ENCODE assay signal across 8 cellular contexts in genomic region chr17:43211123-43211479, GRCh38. TPM values are rescaled to one million over a fixed set of nuclear protein-coding genes. Genes with fewer than 3 reads are reported as not detected.
A peak's percentile ranks its signal among the peaks of the same experiment; 100 is the strongest.
DNase-seq lines count a peak whose midpoint lies in the region; ATAC-seq and TF ChIP-seq lines count a peak whose summit lies in the region.

No MANE protein-coding gene starts in this region.

- H4K8ac ChIP-seq in trophoblast cell (ENCODE audit: low read depth, low read length) = peak overlapping the region; percentile 51

- H3K4me2 ChIP-seq in trophoblast cell (ENCODE audit: low read length) = peak overlapping the region; percentile 83

- H2AK5ac ChIP-seq in trophoblast cell (ENCODE audit: low read length) = no peak overlapping the region

- H2BK12ac ChIP-seq in trophoblast cell (ENCODE audit: low read length) = no peak overlapping the region

- H3K27ac ChIP-seq in epithelial cell of prostate (peak overlapping the region; percentile 73), trophoblast cell (ENCODE audit: low read depth, low read length) (no peak overlapping the region)

- H3K23ac ChIP-seq in trophoblast cell (ENCODE audit: low read length) = no peak overlapping the region

- TF ChIP-seq CTCF in GM20000 (IDR thresholded peaks at IDR 0.05; ENCODE audit: extremely low read depth, missing control alignments) = no peak

- no CpG with 5 or more reads among the region's 2 CpGs for WGBS in trophoblast cell (ENCODE audit: extremely low coverage, insufficient coverage, insufficient read length)

- peaks cover 11% of the 10 kb centered on the region for H3K4me1 ChIP-seq in ES-I3 (ENCODE audit: insufficient read depth, low read length)
- peaks cover 4% of the 10 kb centered on the region in 2 experiments for H3K4me1 ChIP-seq in trophoblast cell (ENCODE audit: control insufficient read depth in 1 of 2, insufficient read depth in 2 of 2, low read length in 2 of 2)

- H3K79me1 ChIP-seq in trophoblast cell (ENCODE audit: low read length) = peaks cover 5% of the 10 kb centered on the region

- H2BK5ac ChIP-seq in trophoblast cell (ENCODE audit: low read depth, low read length, poor library complexity) = no peak overlapping the region

- H3K18ac ChIP-seq in trophoblast cell (ENCODE audit: low read length) = no peak overlapping the region

- H2BK120ac ChIP-seq in trophoblast cell (ENCODE audit: insufficient read depth, low read length, poor library complexity) = no peak overlapping the region

- DNase-seq in RPMI8226 (peak; percentile 34), epithelial cell of prostate (ENCODE audit: low read depth, low spot score) (no peak), trophoblast cell (peak in 1 of 2 donors; percentile 10), NCI-H1930 (lab: John Stamatoyannopoulos, UW) (no peak), SW480 (ENCODE audit: low spot score) (no peak), GM20000 (ENCODE audit: low spot score) (no peak)

- H4K91ac ChIP-seq in trophoblast cell (ENCODE audit: low read depth, low read length) = peak overlapping the region; percentile 39

- no peak overlapping the region for H3K14ac ChIP-seq in trophoblast cell (ENCODE audit: low read length)

- H3K9me3 ChIP-seq in ES-I3 (ENCODE audit: control insufficient read depth, insufficient read depth, low read length) = no peaks in the 10 kb centered on the region
- H3K9me3 ChIP-seq in trophoblast cell (ENCODE audit: insufficient read depth, low read depth, low read length) = no peaks in the 10 kb centered on the region

- H3K4me3 ChIP-seq in trophoblast cell (ENCODE audit: low read depth, low read length) = no peak overlapping the region

- no peak overlapping the region for H3K4ac ChIP-seq in trophoblast cell (ENCODE audit: low read depth, low read length)

- no peak for ATAC-seq in GM21825 (IDR thresholded peaks at IDR 0.05; ENCODE audit: unreplicated experiment)

- no peaks in the 10 kb centered on the region for H3K79me2 ChIP-seq in trophoblast cell (ENCODE audit: control insufficient read depth, insufficient read depth, low read length, poor library complexity)

- H3K36me3 ChIP-seq in ES-I3 (ENCODE audit: insufficient read depth, low read length) (peaks cover 2% of the 10 kb centered on the region; the same call in 1 of the 2 replicates), trophoblast cell (ENCODE audit: control insufficient read depth in 1 of 2, insufficient read depth in 2 of 2, low read length in 2 of 2) (peaks cover 7 to 13% of the 10 kb centered on the region in 2 experiments)

- no peak overlapping the region for H4K12ac ChIP-seq in trophoblast cell (ENCODE audit: low read depth, low read length)

- H3K9ac ChIP-seq in ES-I3 (ENCODE audit: low read depth, low read length) (peak overlapping the region; percentile 96), trophoblast cell (ENCODE audit: low read length) (no peak overlapping the region)

- no peak overlapping the region for H2AFZ ChIP-seq in trophoblast cell (ENCODE audit: insufficient read depth, low read length, poor library complexity)

- H3K27me3 ChIP-seq in trophoblast cell (ENCODE audit: insufficient read depth, low read length) = no peaks in the 10 kb centered on the region

RNA-seq across cellular contexts. Expression of gene TMEM106A, which starts 0.6 kb away (rescaled TPM):
- polyA plus RNA-seq in trophoblast cell (2013) = 3.1 and 3.5 TPM in 2 replicates

RNA-seq across cellular contexts. Expression of gene CCDC200, which starts 17.3 kb away (rescaled TPM):
- not detected in 2 replicates for polyA plus RNA-seq in trophoblast cell (2013)

RNA-seq across cellular contexts. Expression of gene RNU2-1, which starts 22.7 kb away (rescaled TPM):
- not detected in 2 replicates for polyA plus RNA-seq in trophoblast cell (2013)

RNA-seq across cellular contexts. Expression of gene NBR1, which starts 40.1 kb away (rescaled TPM):
- polyA plus RNA-seq in trophoblast cell (2013) = 27.0 and 27.8 TPM in 2 replicates
